ENCODE assay signal across 1 cellular context in the genomic region with DNA sequence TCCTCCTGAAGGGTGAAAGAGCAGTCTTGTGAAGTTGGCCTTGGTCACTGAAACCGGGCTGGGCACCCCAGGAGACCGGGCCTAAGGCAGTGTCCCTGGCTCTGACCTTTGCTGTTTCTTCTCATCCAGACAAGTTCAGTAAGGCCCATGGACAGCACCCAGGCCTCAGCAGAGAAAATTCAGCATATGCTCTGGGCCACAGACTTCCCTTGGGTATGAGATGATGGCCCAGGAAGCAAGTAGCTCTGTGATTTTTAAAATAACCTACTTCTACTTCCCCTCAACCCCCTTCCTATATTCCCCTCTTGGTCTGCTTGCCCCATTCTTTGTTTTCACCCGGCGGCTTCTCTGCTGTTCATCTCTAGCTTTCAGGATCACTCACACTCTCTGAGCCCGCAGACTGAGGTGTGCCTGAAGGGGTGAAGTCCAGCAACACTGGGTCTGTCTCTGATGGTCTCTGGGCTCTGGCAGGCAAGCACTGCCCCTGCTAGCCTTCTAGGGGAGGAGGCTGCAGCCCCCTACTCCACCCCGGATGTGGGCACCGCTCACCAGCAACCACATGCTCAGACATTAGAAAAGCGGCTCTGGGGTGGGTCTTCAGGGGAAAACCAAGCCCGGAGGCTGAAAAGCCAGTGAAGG.
TF ChIP-seq lines count a peak whose summit lies in the region.

No MANE protein-coding gene starts in this region.

TF ChIP-seq in WTC11, 78 proteins besides CTCF, POLR2A, EP300 and RAD21 (continued from another document):
- TF ChIP-seq ZNF425 (CRISPR knock-in tag; conservative IDR thresholded peaks at IDR 0.05) (no peak), TP53 (CRISPR knock-in tag; IDR thresholded peaks at IDR 0.05) (no peak), SMAD4 (CRISPR knock-in tag; IDR thresholded peaks at IDR 0.05) (no peak), FOXP1 (CRISPR knock-in tag; IDR thresholded peaks at IDR 0.05; ENCODE audit: borderline replicate concordance) (no peak)
